ENCODE assay signal across 18 cellular contexts in the genomic region with DNA sequence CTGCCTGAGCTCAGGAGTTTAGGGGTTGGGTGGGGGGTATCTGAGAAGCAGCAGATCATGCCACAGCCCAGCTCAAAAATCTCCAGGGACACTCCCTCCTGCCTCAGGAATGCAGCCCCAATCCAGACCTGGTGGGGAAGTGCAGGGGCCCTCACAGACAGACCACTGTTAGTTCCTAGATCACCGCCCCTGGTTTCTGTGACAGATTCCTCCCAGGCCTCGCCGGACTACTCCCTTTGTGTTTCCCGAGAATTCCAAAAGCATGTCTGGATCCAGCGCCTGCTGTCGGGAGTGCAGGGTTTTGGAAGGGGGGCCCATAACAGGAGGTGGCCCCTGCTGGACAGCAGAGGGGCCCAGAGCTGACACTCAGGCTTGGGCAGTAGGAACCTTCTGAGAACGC.
DNase-seq lines count a peak whose midpoint lies in the region; ATAC-seq, FAIRE-seq and TF ChIP-seq lines count a peak whose summit lies in the region.
"Had no signal": no experiment of that assay in that cellular context is flagged by ENCODE, and none has a peak within 500 bp of the region (broad histone marks: within the 10 kb centered on the region; RNA-seq: fewer than 3 reads in every experiment).

No MANE protein-coding gene starts in this region.

- no peaks in the 10 kb centered on the region for H3K36me3 Mint-ChIP-seq in glutamatergic neuron (ENCODE audit: unreplicated experiment)
- H3K36me3 Mint-ChIP-seq: CD4-positive, CD25-positive, alpha-beta regulatory T cell had no signal

- no peaks in the 10 kb centered on the region for H3K4me1 Mint-ChIP-seq in glutamatergic neuron (ENCODE audit: low read depth, unreplicated experiment)

- no peaks in the 10 kb centered on the region for H3K36me3 ChIP-seq in K562 (ENCODE audit: control insufficient read depth, insufficient read depth, low read length)
- H3K36me3 ChIP-seq in mesodermal cell (ENCODE audit: control insufficient read depth, insufficient read depth, low read length) = no peaks in the 10 kb centered on the region
- H3K36me3 ChIP-seq in osteoblast (ENCODE audit: insufficient read depth, low read length) = no peaks in the 10 kb centered on the region
- H3K36me3 ChIP-seq: BLaER1, HAP-1 had no signal

- no peaks in the 10 kb centered on the region for H4K20me1 ChIP-seq in K562 (replicated peaks; ENCODE audit: control insufficient read depth, insufficient read depth, low read length)
- no peaks in the 10 kb centered on the region for H4K20me1 ChIP-seq in osteoblast (ENCODE audit: insufficient read depth, low read length)
- H4K20me1 ChIP-seq: BLaER1 had no signal

- H3K4me3 Mint-ChIP-seq in glutamatergic neuron (ENCODE audit: unreplicated experiment) = no peak overlapping the region
- H3K4me3 Mint-ChIP-seq: CD4-positive, CD25-positive, alpha-beta regulatory T cell had no signal

- H3K27ac ChIP-seq in C4-2B = peak overlapping the region; percentile 29
- no peak overlapping the region for H3K27ac ChIP-seq in K562 (ENCODE audit: extremely low read depth, low read depth, low read length)
- H3K27ac ChIP-seq in mesodermal cell (ENCODE audit: low read depth, low read length, severe bottlenecking) = peak overlapping the region; percentile 64
- H3K27ac ChIP-seq in osteoblast (ENCODE audit: low read depth, low read length) = no peak overlapping the region
- H3K27ac ChIP-seq: BLaER1 had no signal

- ATAC-seq in K562 = no peak
- ATAC-seq: HepG2 had no signal

- TF ChIP-seq CTCF in C4-2B (conservative IDR thresholded peaks at IDR 0.05) = no peak
- no peak for TF ChIP-seq CTCF in K562 (IDR thresholded peaks at IDR 0.05 in 2 of 3, conservative IDR thresholded peaks at IDR 0.05 in 1 of 3; ENCODE audit: insufficient read depth in 2 of 3, low read depth in 1 of 3, low read length in 3 of 3)
- no peak for TF ChIP-seq CTCF in osteoblast (IDR thresholded peaks at IDR 0.05; ENCODE audit: extremely low read depth, low read depth, low read length)
- TF ChIP-seq CTCF in glutamatergic neuron (IDR thresholded peaks at IDR 0.05; ENCODE audit: partially characterized antibody, unreplicated experiment) = no peak

- FAIRE-seq in K562 (lab: Jason Lieb, UNC) = no peak
- FAIRE-seq: GM12891, H1, HepG2, HTR-8/SVneo had no signal

- H3K79me2 ChIP-seq in K562 (ENCODE audit: control insufficient read depth, insufficient read depth, low read length) = no peaks in the 10 kb centered on the region
- no peaks in the 10 kb centered on the region for H3K79me2 ChIP-seq in osteoblast (ENCODE audit: insufficient read depth, low read length)

- H3K9me3 Mint-ChIP-seq in glutamatergic neuron (ENCODE audit: unreplicated experiment) = peaks cover 1% of the 10 kb centered on the region

- 0 out of 4 replicates have a peak overlapping the region, but pooled peaks of 1 of the 2 experiments have one; percentile 31 for H3K9ac ChIP-seq in K562 (ENCODE audit: insufficient read depth in 1 of 2, low read depth in 2 of 2, low read length in 2 of 2)
- H3K9ac ChIP-seq: BLaER1 had no signal

- in situ Hi-C loops in K562 (cut with MboI) = loop anchor here (25.0 kb wide), 1 partner anchor 463 kb away; no protein-coding TSS in a partner anchor

- WGBS in K562 (ENCODE audit: insufficient coverage, low coverage, missing lambda C conversion rate) = 82% methylated on average over 4 of the region's 7 CpGs
- 48 to 51% methylated on average over 6 of the region's 7 CpGs for WGBS in mesodermal cell (ENCODE audit: insufficient coverage in 2 of 2), 2 experiments

- peaks cover 38 to 59% of the 10 kb centered on the region in 2 experiments for H3K4me1 ChIP-seq in K562 (replicated peaks in 1 of 2; ENCODE audit: control insufficient read depth in 2 of 2, insufficient read depth in 2 of 2, low read length in 2 of 2)
- peaks cover 3% of the 10 kb centered on the region for H3K4me1 ChIP-seq in mesodermal cell (ENCODE audit: control insufficient read depth, insufficient read depth, low read length, poor library complexity, severe bottlenecking)
- H3K4me1 ChIP-seq in osteoblast (ENCODE audit: insufficient read depth, low read length) = no peaks in the 10 kb centered on the region

- no peak overlapping the region for H3K27ac Mint-ChIP-seq in glutamatergic neuron (ENCODE audit: unreplicated experiment)
- H3K27ac Mint-ChIP-seq: CD4-positive, CD25-positive, alpha-beta regulatory T cell had no signal

- intact Hi-C loops in K562 (cut with micrococcal nuclease) = no loop called here

- no peak overlapping the region for H3K4me3 ChIP-seq in K562
- H3K4me3 ChIP-seq in mesodermal cell (ENCODE audit: extremely low read depth, insufficient read depth, low read length, poor library complexity, severe bottlenecking) = no peak overlapping the region
- H3K4me3 ChIP-seq in osteoblast (ENCODE audit: insufficient read depth, low read length) = no peak overlapping the region
- H3K4me3 ChIP-seq: BLaER1, HAP-1 had no signal

- no peak for TF ChIP-seq EP300 in K562 (IDR thresholded peaks at IDR 0.05; ENCODE audit: low read length)

- POLR2A ChIA-PET in K562 (lab: Yijun Ruan, JAX) = interaction anchor here (0.7 to 1.3 kb wide), 2 partner anchors 10 to 17 kb away, joined by 3 to 5 read pairs; no protein-coding TSS in a partner anchor

- H3K9me3 ChIP-seq in K562 (replicated peaks; ENCODE audit: control insufficient read depth, insufficient read depth, low read depth, low read length) = no peaks in the 10 kb centered on the region
- no peaks in the 10 kb centered on the region for H3K9me3 ChIP-seq in mesodermal cell (ENCODE audit: control insufficient read depth, low read length)
- no peaks in the 10 kb centered on the region for H3K9me3 ChIP-seq in osteoblast (ENCODE audit: low read depth, low read length)
- H3K9me3 ChIP-seq: BLaER1, HAP-1 had no signal

- no peaks in the 10 kb centered on the region for H3K27me3 Mint-ChIP-seq in glutamatergic neuron (ENCODE audit: unreplicated experiment)
- H3K27me3 Mint-ChIP-seq: CD4-positive, CD25-positive, alpha-beta regulatory T cell had no signal

- DNase-seq in K562 (ENCODE audit: extremely low read depth in 1 of 4, low spot score in 3 of 4) (no peak), osteoblast (ENCODE audit: insufficient read length, low spot score, missing footprints) (peak; percentile 44), glutamatergic neuron (no peak), NCI-H2107 treated with DMSO at 0.1 percent for 48 hours (lab: John Stamatoyannopoulos, UW; ENCODE audit: unreplicated experiment) (no peak), GOT3 (lab: John Stamatoyannopoulos, UW) (no peak)
- DNase-seq in stimulated activated CD4-positive, alpha-beta T cell treated with anti-CD3 and anti-CD28 coated beads, Interleukin-15, amount 100 ng/mL, for 24 hours = no peak
- DNase-seq: 8988T; AML-193; CD4-positive, CD25-positive, alpha-beta regulatory T cell; DMS53 had no signal

- TF ChIP-seq RAD21 in K562 (CRISPR knock-in tag; conservative IDR thresholded peaks at IDR 0.05 in 1 of 2, IDR thresholded peaks at IDR 0.05 in 1 of 2) = no peak

- H3K4me2 ChIP-seq in K562 (ENCODE audit: insufficient read depth, low read length) = no peak overlapping the region
- H3K4me2 ChIP-seq in osteoblast (ENCODE audit: insufficient read depth, low read length) = no peak overlapping the region
- H3K4me2 ChIP-seq: BLaER1 had no signal

- H2AFZ ChIP-seq in K562 (ENCODE audit: low read depth, low read length) (peak overlapping the region; percentile 48; the same call in 1 of the 2 replicates), osteoblast (ENCODE audit: low read length) (no peak overlapping the region)

- H3K27me3 ChIP-seq in K562 (ENCODE audit: control insufficient read depth in 2 of 2, insufficient read depth in 2 of 2, low read length in 2 of 2) (no peaks in the 10 kb centered on the region), osteoblast (ENCODE audit: insufficient read depth, low read length) (no peaks in the 10 kb centered on the region)
- H3K27me3 ChIP-seq: BLaER1 had no signal

- TF ChIP-seq POLR2A in K562 (conservative IDR thresholded peaks at IDR 0.05) = no peak

- CTCF ChIA-PET in K562 (lab: Yijun Ruan, JAX; ENCODE audit: low intra/inter-chr PET ratio) = no interaction called here

- BruUV-seq in K562 (replicated peaks; lab: Mats Ljungman, UMichigan) = no TSS peak

- no peaks in the 10 kb centered on the region for H3K9me1 ChIP-seq in K562 (ENCODE audit: control insufficient read depth, insufficient read depth, low read length)

TF ChIP-seq in K562, 482 proteins besides CTCF, POLR2A, EP300 and RAD21 (continues in another document):
- TF ChIP-seq ESRRA (IDR thresholded peaks at IDR 0.05; ENCODE audit: borderline replicate concordance, low read depth) (no peak), KLF1 (tag; IDR thresholded peaks at IDR 0.05) (no peak), ELF2 (CRISPR knock-in tag; IDR thresholded peaks at IDR 0.05) (no peak), POLR2H (tag; IDR thresholded peaks at IDR 0.05; ENCODE audit: low read depth) (no peak)

Comparison
In these comparisons a context has a peak if more than half of its experiments do, and no peak if none do; other contexts are left out.
1. H3K27ac ChIP-seq: peak in C4-2B (single experiment) and mesodermal cell (single experiment); none in K562 (single experiment) and osteoblast (single experiment).